9 cellular contexts compared by ENCODE assay signal in the genomic region with DNA sequence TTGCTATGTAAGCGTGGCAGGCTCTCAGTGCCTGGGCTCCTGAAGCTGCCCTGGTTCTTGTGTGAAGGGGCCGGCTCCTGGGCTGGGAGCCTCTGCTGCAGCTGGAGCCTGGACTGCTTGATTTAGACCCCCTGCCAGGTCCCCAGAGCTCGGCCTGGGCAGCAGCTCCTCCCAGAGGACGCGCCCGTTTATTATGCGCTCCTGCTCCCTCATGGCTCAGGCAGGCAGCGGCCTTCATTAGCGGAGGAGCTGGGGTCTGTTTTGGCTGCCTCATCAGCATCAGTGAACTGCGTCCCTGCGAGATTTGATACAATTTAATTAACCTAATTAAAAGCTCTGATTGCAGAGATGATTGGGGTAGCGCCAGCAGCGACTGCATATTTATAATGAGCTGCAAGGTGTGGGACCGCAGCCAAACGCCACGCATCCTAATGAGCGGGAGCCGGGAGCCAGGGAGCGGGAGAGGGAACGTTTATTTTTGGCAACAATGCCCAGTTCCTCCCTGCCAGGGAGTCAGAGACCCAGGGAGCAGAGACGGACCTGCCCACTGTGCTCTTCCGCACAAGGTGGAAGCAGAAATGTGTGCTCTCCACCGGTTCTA. TPM values are rescaled to one million over a fixed set of nuclear protein-coding genes. Genes with fewer than 3 reads are reported as not detected.
A peak's percentile ranks its signal among the peaks of the same experiment; 100 is the strongest.
DNase-seq lines count a peak whose midpoint lies in the region; TF ChIP-seq lines count a peak whose summit lies in the region.
"Had no signal": no experiment of that assay in that cellular context is flagged by ENCODE, and none has a peak within 500 bp of the region (broad histone marks: within the 10 kb centered on the region; RNA-seq: fewer than 3 reads in every experiment).

No MANE protein-coding gene starts in this region.

- peak overlapping the region; percentile 55 for H3K27ac Mint-ChIP-seq in dendritic cell treated with granulocyte-macrophage colony-stimulating factor and Interleukin-4, amounts not matched to agents 40 ng/mL and 50 ng/mL, for 4 days
- H3K27ac Mint-ChIP-seq in neural progenitor cell (no peak overlapping the region), immature natural killer cell (peak overlapping the region in 3 of 6 donors; percentile 37 to 73 (median 46)), Caco-2 (ENCODE audit: unreplicated experiment) (no peak overlapping the region)

- peak overlapping the region; percentile 18 for H3K27ac ChIP-seq in neural progenitor cell

- H3K9me3 ChIP-seq in neural progenitor cell (ENCODE audit: low read depth) (no peaks in the 10 kb centered on the region), Caco-2 (no peaks in the 10 kb centered on the region)
- H3K9me3 ChIP-seq: gastroesophageal sphincter had no signal

- DNase-seq in GM20000 (ENCODE audit: low spot score) (peak; percentile 18), NCI-H2227 treated with DMSO at 0.1 percent for 48 hours (lab: John Stamatoyannopoulos, UW) (peak; percentile 69), neural progenitor cell (ENCODE audit: low spot score) (peak; percentile 90), immature natural killer cell (no peak), SIG-M5 treated with dmso at 0.1 percent for 504 hours (lab: John Stamatoyannopoulos, UW; ENCODE audit: unreplicated experiment) (no peak), COLO829 (ENCODE audit: low spot score) (no peak), Caco-2 (no peak)

- H3K36me3 ChIP-seq in neural progenitor cell (no peaks in the 10 kb centered on the region), Caco-2 (ENCODE audit: control insufficient read depth, insufficient read depth, low read length) (no peaks in the 10 kb centered on the region)

- H3K27me3 Mint-ChIP-seq in dendritic cell treated with granulocyte-macrophage colony-stimulating factor and Interleukin-4, amounts not matched to agents 40 ng/mL and 50 ng/mL, for 4 days: peaks cover 19% of the 10 kb centered on the region
- H3K27me3 Mint-ChIP-seq in neural progenitor cell (ENCODE audit: insufficient read depth, low read depth): peaks cover 5% of the 10 kb centered on the region
- H3K27me3 Mint-ChIP-seq in immature natural killer cell (ENCODE audit: low read depth in 3 of 3): peaks cover 0 to 6% (median 0%) of the 10 kb centered on the region in 3 donors
- no peaks in the 10 kb centered on the region for H3K27me3 Mint-ChIP-seq in Caco-2 (ENCODE audit: insufficient read depth, unreplicated experiment)

- H3K4me1 Mint-ChIP-seq in dendritic cell treated with granulocyte-macrophage colony-stimulating factor and Interleukin-4, amounts not matched to agents 40 ng/mL and 50 ng/mL, for 4 days (ENCODE audit: low read depth): peaks cover 42% of the 10 kb centered on the region
- peaks cover 42% of the 10 kb centered on the region for H3K4me1 Mint-ChIP-seq in neural progenitor cell
- peaks cover 25 to 41% of the 10 kb centered on the region in 2 donors for H3K4me1 Mint-ChIP-seq in immature natural killer cell
- H3K4me1 Mint-ChIP-seq in Caco-2 (ENCODE audit: low read depth, unreplicated experiment): no peaks in the 10 kb centered on the region

- BruUV-seq in Caco-2 (replicated peaks; lab: Mats Ljungman, UMichigan): no TSS peak

- H4K20me1 ChIP-seq in neural progenitor cell (ENCODE audit: low read depth): peaks cover 49% of the 10 kb centered on the region

- POLR2A ChIA-PET in Caco-2 (lab: Charles Lee): no interaction called here

- peak overlapping the region; percentile 10 for H3K4me3 ChIP-seq in neural progenitor cell
- H3K4me3 ChIP-seq in Caco-2 (ENCODE audit: low read depth, low read length): no peak overlapping the region
- H3K4me3 ChIP-seq: gastroesophageal sphincter had no signal

- no peak overlapping the region for H3K9ac ChIP-seq in neural progenitor cell

- H3K4me3 Mint-ChIP-seq in dendritic cell treated with granulocyte-macrophage colony-stimulating factor and Interleukin-4, amounts not matched to agents 40 ng/mL and 50 ng/mL, for 4 days: no peak overlapping the region
- no peak overlapping the region for H3K4me3 Mint-ChIP-seq in neural progenitor cell
- H3K4me3 Mint-ChIP-seq in immature natural killer cell: peak overlapping the region in 1 of 5 donors; percentile 23
- H3K4me3 Mint-ChIP-seq in Caco-2 (ENCODE audit: unreplicated experiment): no peak overlapping the region

- H3K27me3 ChIP-seq in neural progenitor cell: no peaks in the 10 kb centered on the region
- H3K27me3 ChIP-seq in Caco-2 (replicated peaks; ENCODE audit: control insufficient read depth, insufficient read depth, low read length): no peaks in the 10 kb centered on the region

- H3K79me2 ChIP-seq in neural progenitor cell (ENCODE audit: low read depth): no peaks in the 10 kb centered on the region

- peak overlapping the region; percentile 47 for H3K4me2 ChIP-seq in neural progenitor cell

- no peaks in the 10 kb centered on the region for H3K9me3 Mint-ChIP-seq in dendritic cell treated with granulocyte-macrophage colony-stimulating factor and Interleukin-4, amounts not matched to agents 40 ng/mL and 50 ng/mL, for 4 days
- H3K9me3 Mint-ChIP-seq in neural progenitor cell (no peaks in the 10 kb centered on the region), immature natural killer cell (no peaks in the 10 kb centered on the region), Caco-2 (ENCODE audit: unreplicated experiment) (no peaks in the 10 kb centered on the region)

- no peak overlapping the region for H2AFZ ChIP-seq in neural progenitor cell (replicated peaks)

- H3K4me1 ChIP-seq in neural progenitor cell (peaks cover 40% of the 10 kb centered on the region), Caco-2 (no peaks in the 10 kb centered on the region)

- no peak for TF ChIP-seq CTCF in GM20000 (IDR thresholded peaks at IDR 0.05; ENCODE audit: extremely low read depth, missing control alignments)
- TF ChIP-seq CTCF in neural progenitor cell (IDR thresholded peaks at IDR 0.05): peak; percentile 35
- no peak for TF ChIP-seq CTCF in Caco-2 (IDR thresholded peaks at IDR 0.05; ENCODE audit: insufficient read depth in 1 of 2, low read depth in 1 of 2, low read length in 1 of 2, severe bottlenecking in 1 of 2, unreplicated experiment in 1 of 2)

- peaks cover 41% of the 10 kb centered on the region for H3F3A ChIP-seq in neural progenitor cell (ENCODE audit: low read depth)

- intact Hi-C loops in dendritic cell treated with granulocyte-macrophage colony-stimulating factor and Interleukin-4, amounts not matched to agents 40 ng/mL and 50 ng/mL, for 4 days (cut with micrococcal nuclease): loop anchor here (5.0 kb wide), 1 partner anchor 808 kb away; no protein-coding TSS in a partner anchor
- intact Hi-C loops in Caco-2 (cut with micrococcal nuclease; ENCODE audit: unreplicated experiment): loop anchor here (5.0 kb wide), 2 partner anchors 373 to 808 kb away; no protein-coding TSS in a partner anchor

- CTCF ChIA-PET in Caco-2 (lab: Charles Lee): no interaction called here

- peaks cover 31% of the 10 kb centered on the region for H3K36me3 Mint-ChIP-seq in dendritic cell treated with granulocyte-macrophage colony-stimulating factor and Interleukin-4, amounts not matched to agents 40 ng/mL and 50 ng/mL, for 4 days (ENCODE audit: low read depth)
- H3K36me3 Mint-ChIP-seq in neural progenitor cell (peaks cover 5% of the 10 kb centered on the region), immature natural killer cell (peaks cover 5 to 10% (median 6%) of the 10 kb centered on the region in 3 donors), Caco-2 (ENCODE audit: insufficient read depth, unreplicated experiment) (peaks cover 22% of the 10 kb centered on the region)

RNA-seq across cellular contexts. Expression of gene UTP11, which starts 16.6 kb away (rescaled TPM):
- total RNA-seq in neural progenitor cell (ENCODE audit: low replicate concordance) (52.4 and 86.0 TPM in 2 replicates), Caco-2 (2022) (29.1 and 33.2 TPM in 2 replicates)
- polyA plus RNA-seq in immature natural killer cell: 10 to 100 TPM; 22.6 to 32.7 (median 30.4) TPM

RNA-seq across cellular contexts. Expression of gene POU3F1, which starts 17.4 kb away (rescaled TPM):
- 16.5 and 44.6 TPM in 2 replicates for total RNA-seq in neural progenitor cell (ENCODE audit: low replicate concordance)
- polyA plus RNA-seq in immature natural killer cell: under 1 TPM in 2 of 3 donors, not detected in 1; 0.14 to 0.43 TPM
- not detected in 2 replicates for total RNA-seq in Caco-2 (2022)

RNA-seq across cellular contexts. Expression of gene FHL3, which starts 23.9 kb away (rescaled TPM):
- total RNA-seq in neural progenitor cell (ENCODE audit: low replicate concordance) (8.1 and 21.5 TPM in 2 replicates), Caco-2 (2022) (11.8 and 11.9 TPM in 2 replicates)
- 100 to 1,000 TPM in 1 of 3 donors, 10 to 100 TPM in 2; 36.8 to 121 (median 74.1) TPM for polyA plus RNA-seq in immature natural killer cell

RNA-seq across cellular contexts. Expression of gene SF3A3, which starts 39.4 kb away (rescaled TPM):
- total RNA-seq in neural progenitor cell (ENCODE audit: low replicate concordance): 120 and 172 TPM in 2 replicates
- polyA plus RNA-seq in immature natural killer cell: 10 to 100 TPM; 62.3 to 81.7 (median 70.9) TPM
- total RNA-seq in Caco-2 (2022): 72.6 and 79.3 TPM in 2 replicates

Comparison
In these comparisons a context has a peak if more than half of its experiments do, and no peak if none do; other contexts are left out.
1. DNase-seq: peak in GM20000 (single experiment), NCI-H2227 treated with DMSO at 0.1 percent for 48 hours (single experiment) and neural progenitor cell (single experiment); none in immature natural killer cell (0 of 3), SIG-M5 treated with dmso at 0.1 percent for 504 hours (single experiment), COLO829 (single experiment) and Caco-2 (0 of 2).
2. RNA of gene POU3F1, which starts 17.4 kb away (total RNA-seq): 16.5 to 44.6 TPM in neural progenitor cell; not detected in Caco-2; every median in the first group is over 10 times any median in the second.